Comparison of ENCODE assay signal across 21 cellular contexts in genomic region chr14:106222736-106223135, GRCh38.
"Had no signal": no experiment of that assay in that cellular context is flagged by ENCODE, and none has a peak within 500 bp of the region (broad histone marks: within the 10 kb centered on the region; RNA-seq: fewer than 3 reads in every experiment).

No MANE protein-coding gene starts in this region.

- DNase-seq: activated CD4-positive, alpha-beta T cell treated with anti-CD3 and anti-CD28 coated beads, Interleukin-2, amount 50 U/mL, for 48 hours; activated effector memory CD4-positive, alpha-beta T cell treated with anti-CD3 and anti-CD28 coated beads, Interleukin-2, amount 50 U/mL, for 16 hours; activated T-cell treated with anti-CD3 and anti-CD28 coated beads, Interleukin-2, amount 50 U/mL, for 4 hours; colonic mucosa; endodermal cell; foreskin keratinocyte; left cardiac atrium; mesenchymal stem cell; mucosa of descending colon; naive B cell; pancreas; right lobe of liver; small intestine; stimulated activated CD4-positive, alpha-beta T cell treated with anti-CD3 and anti-CD28 coated beads, Interleukin-15, amount 100 ng/mL, for 24 hours; stimulated activated CD4-positive, alpha-beta T cell treated with anti-CD3 and anti-CD28 coated beads, Interleukin-2, amount 100 ng/mL, for 48 hours; transverse colon had no signal

- H3K4me1 Mint-ChIP-seq: endodermal cell had no signal

- H3K4me2 ChIP-seq: hepatocyte had no signal

- H3K27ac Mint-ChIP-seq: endodermal cell; naive B cell; stimulated activated naive CD8-positive, alpha-beta T cell treated with anti-CD3 and anti-CD28 coated beads, Interleukin-15, Interleukin-2, amounts not matched to agents 100 ng/mL and 50 ng/mL, for 24 hours had no signal

- H3K79me2 ChIP-seq: hepatocyte had no signal

- H3K4me3 Mint-ChIP-seq: activated T-cell treated with anti-CD3 and anti-CD28 coated beads, Interleukin-2, amount 50 U/mL, for 4 hours; central memory CD8-positive, alpha-beta T cell; endodermal cell; naive B cell; stimulated activated naive CD8-positive, alpha-beta T cell treated with anti-CD3 and anti-CD28 coated beads, Interleukin-15, Interleukin-2, amounts not matched to agents 100 ng/mL and 50 ng/mL, for 24 hours had no signal

- H3K36me3 Mint-ChIP-seq: naive B cell had no signal

- H3K4me3 ChIP-seq: ascending aorta, colonic mucosa, hepatocyte, mucosa of descending colon, pancreas, right lobe of liver, suprapubic skin, transverse colon had no signal

- H3K27me3 Mint-ChIP-seq: stimulated activated naive CD8-positive, alpha-beta T cell treated with anti-CD3 and anti-CD28 coated beads, Interleukin-15, Interleukin-2, amounts not matched to agents 100 ng/mL and 50 ng/mL, for 24 hours had no signal

- H3K27ac ChIP-seq: ascending aorta, colonic mucosa, foreskin keratinocyte, hepatocyte, pancreas, right lobe of liver, suprapubic skin, transverse colon had no signal

- ATAC-seq: activated T-cell treated with anti-CD3 and anti-CD28 coated beads, Interleukin-2, amount 50 U/mL, for 4 hours; foreskin keratinocyte; left cardiac atrium; mucosa of descending colon; pancreas; right lobe of liver had no signal

- H3K9me3 ChIP-seq: ascending aorta, colonic mucosa, mucosa of descending colon, pancreas, right lobe of liver, suprapubic skin, transverse colon had no signal

- H3K36me3 ChIP-seq: ascending aorta, colonic mucosa, pancreas, right lobe of liver, suprapubic skin, transverse colon had no signal

- H3K4me1 ChIP-seq: ascending aorta, colonic mucosa, foreskin keratinocyte, pancreas, right lobe of liver, suprapubic skin, transverse colon had no signal

- H3K9me3 Mint-ChIP-seq: activated T-cell treated with anti-CD3 and anti-CD28 coated beads, Interleukin-2, amount 50 U/mL, for 4 hours; central memory CD8-positive, alpha-beta T cell; naive B cell; stimulated activated naive CD8-positive, alpha-beta T cell treated with anti-CD3 and anti-CD28 coated beads, Interleukin-15, Interleukin-2, amounts not matched to agents 100 ng/mL and 50 ng/mL, for 24 hours had no signal

- H2AFZ ChIP-seq: hepatocyte had no signal

- H3K27me3 ChIP-seq: ascending aorta, colonic mucosa, foreskin keratinocyte, hepatocyte, right lobe of liver, transverse colon had no signal
